In genomic region chr10:117688358-117688757, GRCh38 we compare ENCODE assay signal across 2 cellular contexts.
TF ChIP-seq lines count a peak whose summit lies in the region.

No MANE protein-coding gene starts in this region.

TF ChIP-seq in GM23338, 12 proteins besides CTCF, POLR2A, EP300 and RAD21:
- TF ChIP-seq STAT1 (IDR thresholded peaks at IDR 0.05; ENCODE audit: unreplicated experiment) = no peak
- no peak for TF ChIP-seq ZNF331 (CRISPR knock-in tag; IDR thresholded peaks at IDR 0.05; ENCODE audit: low read depth)
- TF ChIP-seq EZH2 (IDR thresholded peaks at IDR 0.05; ENCODE audit: low read depth, unreplicated experiment) = no peak
- no peak for TF ChIP-seq ZNF114 (CRISPR knock-in tag; IDR thresholded peaks at IDR 0.05)
- TF ChIP-seq NANOG (IDR thresholded peaks at IDR 0.05; ENCODE audit: borderline replicate concordance) = no peak
- TF ChIP-seq CREB1 (CRISPR knock-in tag; IDR thresholded peaks at IDR 0.05; ENCODE audit: low read depth) = no peak

TF ChIP-seq in H1, 55 proteins besides CTCF, POLR2A, EP300 and RAD21:
- TF ChIP-seq POLR2AphosphoS5 (IDR thresholded peaks at IDR 0.05; ENCODE audit: low read depth, low read length) = no peak
- no peak for TF ChIP-seq RBBP5 (IDR thresholded peaks at IDR 0.05; ENCODE audit: borderline replicate concordance, low read depth, low read length)
- no peak for TF ChIP-seq ZNF274 (IDR thresholded peaks at IDR 0.05; ENCODE audit: borderline replicate concordance, extremely low read depth, low read length)
- TF ChIP-seq, protein P1, sequence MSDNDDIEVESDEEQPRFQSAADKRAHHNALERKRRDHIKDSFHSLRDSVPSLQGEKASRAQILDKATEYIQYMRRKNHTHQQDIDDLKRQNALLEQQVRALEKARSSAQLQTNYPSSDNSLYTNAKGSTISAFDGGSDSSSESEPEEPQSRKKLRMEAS (IDR thresholded peaks at IDR 0.05) = no peak
- TF ChIP-seq RNF2 (IDR thresholded peaks at IDR 0.05; ENCODE audit: borderline replicate concordance, low read depth, low read length, missing control alignments, poor library complexity, severe bottlenecking) = no peak
- no peak for TF ChIP-seq POU5F1 (IDR thresholded peaks at IDR 0.05; ENCODE audit: low read depth, low read length)
- TF ChIP-seq TAF1 (IDR thresholded peaks at IDR 0.05; ENCODE audit: low read depth, low read length) = no peak
- TF ChIP-seq TCF12 (IDR thresholded peaks at IDR 0.05; ENCODE audit: low read depth, low read length) = no peak
- no peak for TF ChIP-seq HDAC6 (IDR thresholded peaks at IDR 0.05; ENCODE audit: low read depth, low read length)
- TF ChIP-seq SP2 (IDR thresholded peaks at IDR 0.05; ENCODE audit: low read length) = no peak
- no peak for TF ChIP-seq CTBP2 (IDR thresholded peaks at IDR 0.05; ENCODE audit: borderline replicate concordance, insufficient read depth, insufficient read length, low read length)
- TF ChIP-seq E2F6 (IDR thresholded peaks at IDR 0.05) = no peak
- TF ChIP-seq GTF2F1 (IDR thresholded peaks at IDR 0.05; ENCODE audit: borderline replicate concordance, low read depth, low read length) = no peak
- no peak for TF ChIP-seq SIN3A (conservative IDR thresholded peaks at IDR 0.05 in 1 of 2, IDR thresholded peaks at IDR 0.05 in 1 of 2; ENCODE audit: low read depth in 1 of 2, low read length in 2 of 2)
TF ChIP-seq in H1: peak in this region for 0.
